In genomic region chr7:101549734-101550133, GRCh38 we compare ENCODE assay signal across 12 cellular contexts.
"Had no signal": no experiment of that assay in that cellular context is flagged by ENCODE, and none has a peak within 500 bp of the region (broad histone marks: within the 10 kb centered on the region; RNA-seq: fewer than 3 reads in every experiment).

No MANE protein-coding gene starts in this region.

- H3K27me3 ChIP-seq: brain microvascular endothelial cell, vagina had no signal

- H3K4me3 ChIP-seq: stomach, vagina had no signal

- H3K9me3 ChIP-seq: stomach, vagina had no signal

- ATAC-seq: activated CD4-positive, alpha-beta T cell treated with anti-CD3 and anti-CD28 coated beads for 36 hours; esophagus mucosa; left lobe of liver had no signal

- DNase-seq: activated CD4-positive, alpha-beta memory T cell treated with anti-CD3 and anti-CD28 coated beads, Interleukin-2, amount 10 ng/mL, durations not matched to agents 7 days and 5 days; activated CD4-positive, alpha-beta T cell treated with anti-CD3 and anti-CD28 coated beads for 36 hours; activated CD8-positive, alpha-beta memory T cell treated with anti-CD3 and anti-CD28 coated beads, Interleukin-2, amount 50 U/mL, for 48 hours; amygdala; brain microvascular endothelial cell; dermis blood vessel endothelial cell; stimulated activated CD4-positive, alpha-beta T cell treated with anti-CD3 and anti-CD28 coated beads, Interleukin-4, amount 100 ng/mL, for 4 hours; stomach; T1000 had no signal

- H3K27ac ChIP-seq: brain microvascular endothelial cell, stomach, vagina had no signal

- H3K36me3 ChIP-seq: brain microvascular endothelial cell, stomach, vagina had no signal

- H3K4me1 ChIP-seq: stomach, vagina had no signal
